In the genomic region with DNA sequence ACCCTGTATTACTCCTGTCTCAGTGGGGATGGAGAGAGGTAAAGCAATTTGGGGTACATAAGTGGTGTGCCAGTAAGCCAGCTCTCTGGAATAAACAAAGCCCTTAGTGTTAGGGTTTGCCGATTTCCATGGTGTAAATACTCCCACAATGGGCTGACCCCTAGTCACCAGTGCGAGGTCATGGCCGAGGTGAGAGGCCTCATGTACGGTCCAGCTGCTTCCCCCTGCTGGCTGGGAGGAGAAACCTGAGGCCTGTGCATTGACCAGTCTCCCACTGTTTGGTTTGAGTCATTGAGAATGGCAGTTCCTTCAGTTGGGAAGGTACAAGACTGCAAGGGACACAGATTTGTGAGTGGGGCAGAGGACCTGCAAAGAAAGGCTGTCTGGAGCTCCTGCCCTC, we compare ENCODE assay signal across 2 cellular contexts.
A peak's percentile ranks its signal among the peaks of the same experiment; 100 is the strongest.
TF ChIP-seq lines count a peak whose summit lies in the region.

No MANE protein-coding gene starts in this region.

TF ChIP-seq in HepG2, 621 proteins besides CTCF, POLR2A, EP300 and RAD21:
- TF ChIP-seq, protein P1, sequence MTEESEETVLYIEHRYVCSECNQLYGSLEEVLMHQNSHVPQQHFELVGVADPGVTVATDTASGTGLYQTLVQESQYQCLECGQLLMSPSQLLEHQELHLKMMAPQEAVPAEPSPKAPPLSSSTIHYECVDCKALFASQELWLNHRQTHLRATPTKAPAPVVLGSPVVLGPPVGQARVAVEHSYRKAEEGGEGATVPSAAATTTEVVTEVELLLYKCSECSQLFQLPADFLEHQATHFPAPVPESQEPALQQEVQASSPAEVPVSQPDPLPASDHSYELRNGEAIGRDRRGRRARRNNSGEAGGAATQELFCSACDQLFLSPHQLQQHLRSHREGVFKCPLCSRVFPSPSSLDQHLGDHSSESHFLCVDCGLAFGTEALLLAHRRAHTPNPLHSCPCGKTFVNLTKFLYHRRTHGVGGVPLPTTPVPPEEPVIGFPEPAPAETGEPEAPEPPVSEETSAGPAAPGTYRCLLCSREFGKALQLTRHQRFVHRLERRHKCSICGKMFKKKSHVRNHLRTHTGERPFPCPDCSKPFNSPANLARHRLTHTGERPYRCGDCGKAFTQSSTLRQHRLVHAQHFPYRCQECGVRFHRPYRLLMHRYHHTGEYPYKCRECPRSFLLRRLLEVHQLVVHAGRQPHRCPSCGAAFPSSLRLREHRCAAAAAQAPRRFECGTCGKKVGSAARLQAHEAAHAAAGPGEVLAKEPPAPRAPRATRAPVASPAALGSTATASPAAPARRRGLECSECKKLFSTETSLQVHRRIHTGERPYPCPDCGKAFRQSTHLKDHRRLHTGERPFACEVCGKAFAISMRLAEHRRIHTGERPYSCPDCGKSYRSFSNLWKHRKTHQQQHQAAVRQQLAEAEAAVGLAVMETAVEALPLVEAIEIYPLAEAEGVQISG (CRISPR knock-in tag; IDR thresholded peaks at IDR 0.05), result peak; percentile 61
- no peak for TF ChIP-seq ELF4 (CRISPR knock-in tag; IDR thresholded peaks at IDR 0.05; ENCODE audit: borderline replicate concordance)

TF ChIP-seq in K562, 482 proteins besides CTCF, POLR2A, EP300 and RAD21:
- TF ChIP-seq NR2C1 (IDR thresholded peaks at IDR 0.05) (peak; percentile 45), NR2C1 (tag; IDR thresholded peaks at IDR 0.05) (no peak), ZNF696 (CRISPR knock-in tag; conservative IDR thresholded peaks at IDR 0.05) (no peak), IFI16 (CRISPR knock-in tag; IDR thresholded peaks at IDR 0.05) (no peak), TAF15 (IDR thresholded peaks at IDR 0.05; ENCODE audit: low read depth, low read length) (no peak), ZNF785 (CRISPR knock-in tag; IDR thresholded peaks at IDR 0.05) (no peak), RFX7 (CRISPR knock-in tag; IDR thresholded peaks at IDR 0.05) (no peak), ZBTB1 (CRISPR knock-in tag; IDR thresholded peaks at IDR 0.05; ENCODE audit: borderline replicate concordance, low read depth) (no peak), ZNF41 (CRISPR knock-in tag; conservative IDR thresholded peaks at IDR 0.05) (no peak), YY1 (IDR thresholded peaks at IDR 0.05; ENCODE audit: borderline replicate concordance in 1 of 3, control insufficient read depth in 1 of 3, extremely low read depth in 1 of 3, insufficient read depth in 3 of 3, insufficient read length in 1 of 3, insufficient replicate concordance in 2 of 3, low read depth in 1 of 3, low read length in 2 of 3) (no peak), KDM5B (IDR thresholded peaks at IDR 0.05; ENCODE audit: insufficient replicate concordance, low read depth, low read length) (no peak), ZNF239 (CRISPR knock-in tag; IDR thresholded peaks at IDR 0.05) (no peak), BCOR (IDR thresholded peaks at IDR 0.05) (no peak), FOXK1 (CRISPR knock-in tag; IDR thresholded peaks at IDR 0.05; ENCODE audit: borderline replicate concordance) (no peak)
- TF ChIP-seq, protein P2, sequence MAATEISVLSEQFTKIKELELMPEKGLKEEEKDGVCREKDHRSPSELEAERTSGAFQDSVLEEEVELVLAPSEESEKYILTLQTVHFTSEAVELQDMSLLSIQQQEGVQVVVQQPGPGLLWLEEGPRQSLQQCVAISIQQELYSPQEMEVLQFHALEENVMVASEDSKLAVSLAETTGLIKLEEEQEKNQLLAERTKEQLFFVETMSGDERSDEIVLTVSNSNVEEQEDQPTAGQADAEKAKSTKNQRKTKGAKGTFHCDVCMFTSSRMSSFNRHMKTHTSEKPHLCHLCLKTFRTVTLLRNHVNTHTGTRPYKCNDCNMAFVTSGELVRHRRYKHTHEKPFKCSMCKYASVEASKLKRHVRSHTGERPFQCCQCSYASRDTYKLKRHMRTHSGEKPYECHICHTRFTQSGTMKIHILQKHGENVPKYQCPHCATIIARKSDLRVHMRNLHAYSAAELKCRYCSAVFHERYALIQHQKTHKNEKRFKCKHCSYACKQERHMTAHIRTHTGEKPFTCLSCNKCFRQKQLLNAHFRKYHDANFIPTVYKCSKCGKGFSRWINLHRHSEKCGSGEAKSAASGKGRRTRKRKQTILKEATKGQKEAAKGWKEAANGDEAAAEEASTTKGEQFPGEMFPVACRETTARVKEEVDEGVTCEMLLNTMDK (IDR thresholded peaks at IDR 0.05; ENCODE audit: borderline replicate concordance, insufficient read depth, low read depth, low read length, poor library complexity, severe bottlenecking), result peak; percentile 9
- TF ChIP-seq, protein P3, sequence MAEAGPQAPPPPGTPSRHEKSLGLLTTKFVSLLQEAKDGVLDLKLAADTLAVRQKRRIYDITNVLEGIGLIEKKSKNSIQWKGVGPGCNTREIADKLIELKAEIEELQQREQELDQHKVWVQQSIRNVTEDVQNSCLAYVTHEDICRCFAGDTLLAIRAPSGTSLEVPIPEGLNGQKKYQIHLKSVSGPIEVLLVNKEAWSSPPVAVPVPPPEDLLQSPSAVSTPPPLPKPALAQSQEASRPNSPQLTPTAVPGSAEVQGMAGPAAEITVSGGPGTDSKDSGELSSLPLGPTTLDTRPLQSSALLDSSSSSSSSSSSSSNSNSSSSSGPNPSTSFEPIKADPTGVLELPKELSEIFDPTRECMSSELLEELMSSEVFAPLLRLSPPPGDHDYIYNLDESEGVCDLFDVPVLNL (CRISPR knock-in tag; IDR thresholded peaks at IDR 0.05; ENCODE audit: low read depth), result no peak
